In the genomic region with DNA sequence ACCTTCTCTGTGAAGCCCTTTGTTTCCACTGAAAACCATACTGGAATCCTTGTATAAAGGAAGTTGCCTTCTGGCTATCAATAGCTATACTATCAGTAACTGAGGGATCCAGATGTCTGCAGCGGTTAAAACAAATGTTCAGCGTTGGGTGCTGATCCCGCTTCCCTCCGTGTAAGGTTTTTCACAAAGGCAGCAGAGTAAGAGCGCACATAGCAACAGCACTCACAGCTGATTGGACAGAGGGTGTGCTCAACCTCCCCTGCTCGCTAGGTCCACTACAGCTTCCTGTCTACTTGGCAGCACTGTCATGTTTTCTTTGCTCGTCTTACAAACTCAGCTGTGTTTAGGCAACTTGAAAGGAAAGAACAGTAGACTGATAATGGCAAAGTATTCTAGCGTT, we compare ENCODE assay signal across 8 cellular contexts. TPM values are rescaled to one million over a fixed set of nuclear protein-coding genes. Genes with fewer than 3 reads are reported as not detected.
DNase-seq lines count a peak whose midpoint lies in the region; ATAC-seq and TF ChIP-seq lines count a peak whose summit lies in the region.

No MANE protein-coding gene starts in this region.

- DNase-seq in ACHN (peak; percentile 85), SK-N-MC (ENCODE audit: low read depth, low spot score) (peak; percentile 12), astrocyte of the cerebellum (ENCODE audit: low read depth) (peak; percentile 81), left ventricle myocardium superior (peak; percentile 58), posterior cingulate gyrus (peak; percentile 31 to 94 (median 54))

- peak overlapping the region; percentile 26 for H3K27ac ChIP-seq in HUES48 (ENCODE audit: low read depth, low read length)
- H3K27ac ChIP-seq in SK-N-MC = peak overlapping the region; percentile 28; the same call in 1 of the 2 replicates

- 0 out of 2 replicates have a peak overlapping the region, but pooled peaks have one; percentile 11 for H3K4me3 ChIP-seq in HUES48 (ENCODE audit: low read depth, low read length)
- peak overlapping the region; percentile 64 for H3K4me3 ChIP-seq in SK-N-MC
- peak overlapping the region; percentile 35 for H3K4me3 ChIP-seq in astrocyte of the cerebellum (ENCODE audit: low read depth, low read length)

- in situ Hi-C loops in ACHN (cut with HindIII; ENCODE audit: low pct_ligation_motif_present, low pct_unique_long_range_greater_than_20kb, low sequenced_read_pairs) = no loop called here
- in situ Hi-C loops in astrocyte of the cerebellum (cut with HindIII; ENCODE audit: low sequenced_read_pairs) = no loop called here

- H3K9ac ChIP-seq in HUES48 (ENCODE audit: low read depth, low read length) = no peak overlapping the region
- H3K9ac ChIP-seq in SK-N-MC (ENCODE audit: insufficient read length) = peak overlapping the region; percentile 51

- H3K36me3 ChIP-seq in HUES48 (ENCODE audit: control insufficient read depth, insufficient read depth, low read length) (no peaks in the 10 kb centered on the region), SK-N-MC (ENCODE audit: insufficient read depth, low read length) (no peaks in the 10 kb centered on the region)

- H3K9me3 ChIP-seq in HUES48 (ENCODE audit: control insufficient read depth, insufficient read depth, low read length) (no peaks in the 10 kb centered on the region), SK-N-MC (ENCODE audit: low read depth, low read length) (no peaks in the 10 kb centered on the region)

- no peaks in the 10 kb centered on the region for H3K27me3 ChIP-seq in HUES48 (ENCODE audit: control insufficient read depth, insufficient read depth, low read length)

- no peak for TF ChIP-seq CTCF in astrocyte of the cerebellum (IDR thresholded peaks at IDR 0.05; ENCODE audit: low read depth, low read length, missing control alignments)

- intact Hi-C loops in left ventricle myocardium superior (cut with micrococcal nuclease) (no loop called here), posterior cingulate gyrus (cut with DNase I) (no loop called here)

- peaks cover 20% of the 10 kb centered on the region for H3K4me1 ChIP-seq in HUES48 (ENCODE audit: control insufficient read depth, insufficient read depth, low read length)

- peak; percentile 100 for ATAC-seq in GM19351 (IDR thresholded peaks at IDR 0.05; ENCODE audit: unreplicated experiment)
- ATAC-seq in left ventricle myocardium superior = peak; percentile 99
- ATAC-seq in HG02870 (IDR thresholded peaks at IDR 0.05; ENCODE audit: unreplicated experiment) = no peak

RNA-seq across cellular contexts. Expression of a gene that starts 27.3 kb away (rescaled TPM):
- total RNA-seq in left ventricle myocardium superior = 27.5 TPM

Comparison
In these comparisons a context has a peak if more than half of its experiments do, and no peak if none do; other contexts are left out.
1. DNase-seq: peak in every context shown above with its lines; median percentile 85 in ACHN; 81 in astrocyte of the cerebellum; 58 in left ventricle myocardium superior; 54 in posterior cingulate gyrus; 12 in SK-N-MC.
2. H3K4me3 ChIP-seq: peak in every context shown above with its lines; median percentile 64 in SK-N-MC; 35 in astrocyte of the cerebellum; 11 in HUES48.